In genomic region chr11:8258771-8259170, GRCh38 we compare ENCODE assay signal across 1 cellular context.
TF ChIP-seq lines count a peak whose summit lies in the region.

No MANE protein-coding gene starts in this region.

TF ChIP-seq in SK-N-SH, 30 proteins besides CTCF, POLR2A, EP300 and RAD21 (continued from another document):
- TF ChIP-seq FOXM1 (IDR thresholded peaks at IDR 0.05; ENCODE audit: low read depth) (no peak), MXI1 (IDR thresholded peaks at IDR 0.05; ENCODE audit: low read depth, low read length) (no peak), CHD2 (IDR thresholded peaks at IDR 0.05; ENCODE audit: low read length, partially characterized antibody) (no peak), IRF3 (IDR thresholded peaks at IDR 0.05; ENCODE audit: low read depth, low read length) (no peak), POLR2AphosphoS5 (IDR thresholded peaks at IDR 0.05; ENCODE audit: low read depth, low read length) (no peak), NFIC (IDR thresholded peaks at IDR 0.05; ENCODE audit: borderline replicate concordance) (no peak), RXRA (IDR thresholded peaks at IDR 0.05; ENCODE audit: borderline replicate concordance, low read depth) (no peak), ELF1 (IDR thresholded peaks at IDR 0.05) (no peak), EZH2phosphoT487 (IDR thresholded peaks at IDR 0.05; ENCODE audit: borderline replicate concordance, low read depth) (no peak), JUND (IDR thresholded peaks at IDR 0.05) (no peak), SMC3 (IDR thresholded peaks at IDR 0.05; ENCODE audit: low read depth, low read length) (no peak)
